8 cellular contexts compared by ENCODE assay signal in genomic region chr14:74571901-74572828, GRCh38. TPM values are rescaled to one million over a fixed set of nuclear protein-coding genes. Genes with fewer than 3 reads are reported as not detected.
A peak's percentile ranks its signal among the peaks of the same experiment; 100 is the strongest.
DNase-seq lines count a peak whose midpoint lies in the region; ATAC-seq, FAIRE-seq and TF ChIP-seq lines count a peak whose summit lies in the region.

No MANE protein-coding gene starts in this region.

- peak; percentile 74 to 91 for DNase-seq in A549 (ENCODE audit: low read depth in 1 of 2, low spot score in 1 of 2)
- DNase-seq in HEK293T (ENCODE audit: extremely low spot score): peak; percentile 21
- DNase-seq in fibroblast of pulmonary artery (ENCODE audit: low read depth): peak; percentile 99
- DNase-seq in retina: peak; percentile 56
- DNase-seq in OCI-M2 (lab: John Stamatoyannopoulos, UW; ENCODE audit: unreplicated experiment): no peak

- 29% methylated on average over 13 of the region's 13 CpGs for WGBS in A549 (ENCODE audit: missing lambda C conversion rate)

- H3K4me1 ChIP-seq in A549: peaks cover 82% of the 10 kb centered on the region

- peaks cover 4% of the 10 kb centered on the region for H3K27me3 Mint-ChIP-seq in T-helper 1 cell treated with Interleukin-12 subunit alpha and Interleukin-12 subunit beta and Interleukin-4 antibody, amounts not matched to agents 30 μg/mL and 1 μg/mL, for 36 hours (ENCODE audit: low read depth)

- H3K27ac ChIP-seq in A549: peak overlapping the region; percentile 91 to 95

- H3K9me3 Mint-ChIP-seq in T-helper 1 cell treated with Interleukin-12 subunit alpha and Interleukin-12 subunit beta and Interleukin-4 antibody, amounts not matched to agents 30 μg/mL and 1 μg/mL, for 36 hours: no peaks in the 10 kb centered on the region

- CTCF ChIA-PET in A549 (lab: Yijun Ruan, JAX): interaction anchor here (0.8 to 4.5 kb wide), 19 partner anchors 10 to 232 kb away, joined by 3 to 42 read pairs (median 4); partner anchors contain the start of gene LTBP2
- CTCF ChIA-PET in HEK293T (lab: Yijun Ruan, JAX): interaction anchor here (1.1 to 1.9 kb wide), 4 partner anchors 9 to 40 kb away, joined by 3 to 5 read pairs (median 4); partner anchors contain the start of gene LTBP2

- H3K4me1 Mint-ChIP-seq in T-helper 1 cell treated with Interleukin-12 subunit alpha and Interleukin-12 subunit beta and Interleukin-4 antibody, amounts not matched to agents 30 μg/mL and 1 μg/mL, for 36 hours (ENCODE audit: low read depth): peaks cover 31% of the 10 kb centered on the region

- no peak for TF ChIP-seq RAD21 in A549 (conservative IDR thresholded peaks at IDR 0.05 in 1 of 2, IDR thresholded peaks at IDR 0.05 in 1 of 2)

- peak overlapping the region; percentile 19 for H3K27ac Mint-ChIP-seq in T-helper 1 cell treated with Interleukin-12 subunit alpha and Interleukin-12 subunit beta and Interleukin-4 antibody, amounts not matched to agents 30 μg/mL and 1 μg/mL, for 36 hours

- FAIRE-seq in A549 (lab: Jason Lieb, UNC): peak; percentile 13

- no peaks in the 10 kb centered on the region for H3K36me3 Mint-ChIP-seq in T-helper 1 cell treated with Interleukin-12 subunit alpha and Interleukin-12 subunit beta and Interleukin-4 antibody, amounts not matched to agents 30 μg/mL and 1 μg/mL, for 36 hours (ENCODE audit: low read depth)

- no peaks in the 10 kb centered on the region for H3K9me3 ChIP-seq in A549

- H3K4me3 ChIP-seq in A549 (peak overlapping the region; percentile 25; the same call in 2 of the 3 replicates), fibroblast of pulmonary artery (replicated peaks; ENCODE audit: low read depth, low read length) (peak overlapping the region; percentile 21)

- TF ChIP-seq CTCF in A549 (IDR thresholded peaks at IDR 0.05): no peak
- no peak for TF ChIP-seq CTCF in fibroblast of pulmonary artery (IDR thresholded peaks at IDR 0.05; ENCODE audit: low read length, missing control alignments)

- peak overlapping the region; percentile 48 for H3K4me3 Mint-ChIP-seq in T-helper 1 cell treated with Interleukin-12 subunit alpha and Interleukin-12 subunit beta and Interleukin-4 antibody, amounts not matched to agents 30 μg/mL and 1 μg/mL, for 36 hours

- H3K4me2 ChIP-seq in A549: peak overlapping the region; percentile 80

- POLR2A ChIA-PET in A549 (lab: Yijun Ruan, JAX) (interaction anchor here (0.6 to 2.9 kb wide), 12 partner anchors 9 to 159 kb away, joined by 3 to 17 read pairs (median 4); partner anchors contain the start of genes ISCA2 and NPC2), HEK293T (lab: Yijun Ruan, JAX) (interaction anchor here (0.8 to 1.4 kb wide), 2 partner anchors 19 to 79 kb away, joined by 4 read pairs; partner anchors contain the start of genes ISCA2 and NPC2)

- TF ChIP-seq POLR2A in A549 (IDR thresholded peaks at IDR 0.05; ENCODE audit: low read length): no peak

- peak; percentile 83 to 93; a peak in 4 of 5 replicates for TF ChIP-seq EP300 in A549 (IDR thresholded peaks at IDR 0.05)

- ATAC-seq in A549: peak; percentile 84 to 85
- ATAC-seq in HG02970 (IDR thresholded peaks at IDR 0.05; ENCODE audit: low FRiP score, unreplicated experiment): no peak
- ATAC-seq in HG03432 (IDR thresholded peaks at IDR 0.05; ENCODE audit: unreplicated experiment): no peak

TF ChIP-seq in A549, 52 proteins besides CTCF, POLR2A, EP300 and RAD21 (continues in another document):
- TF ChIP-seq BCL3 (IDR thresholded peaks at IDR 0.05): peak; percentile 71; the same call in 1 of the 3 replicates
- peak; percentile 72 for TF ChIP-seq NFE2L2 (conservative IDR thresholded peaks at IDR 0.05; ENCODE audit: low read length)
- TF ChIP-seq ZNF302 (CRISPR knock-in tag; IDR thresholded peaks at IDR 0.05): no peak
- no peak for TF ChIP-seq ELK1 (IDR thresholded peaks at IDR 0.05; ENCODE audit: low read depth, low read length)
- no peak for TF ChIP-seq RCOR1 (IDR thresholded peaks at IDR 0.05; ENCODE audit: low read depth, low read length)
- TF ChIP-seq JUNB (IDR thresholded peaks at IDR 0.05): peak; percentile 94
- peak; percentile 89 for TF ChIP-seq GATA3 (IDR thresholded peaks at IDR 0.05; ENCODE audit: borderline replicate concordance)
- peak; percentile 55; the same call in 1 of the 2 replicates for TF ChIP-seq HOXB5 (CRISPR knock-in tag; IDR thresholded peaks at IDR 0.05)
- no peak for TF ChIP-seq KDM5A (IDR thresholded peaks at IDR 0.05)
- TF ChIP-seq USF2 (IDR thresholded peaks at IDR 0.05): no peak

TF ChIP-seq in HEK293T, 16 proteins besides CTCF, POLR2A, EP300 and RAD21:
- TF ChIP-seq TARDBP (IDR thresholded peaks at IDR 0.05): no peak
- no peak for TF ChIP-seq SP1 (IDR thresholded peaks at IDR 0.05)
- TF ChIP-seq FOXA1 (IDR thresholded peaks at IDR 0.05): no peak
- TF ChIP-seq FOXK2 (IDR thresholded peaks at IDR 0.05): no peak
- peak; percentile 87 for TF ChIP-seq PKNOX1 (IDR thresholded peaks at IDR 0.05)
- TF ChIP-seq LEF1 (IDR thresholded peaks at IDR 0.05; ENCODE audit: borderline replicate concordance): no peak
- no peak for TF ChIP-seq NFRKB (IDR thresholded peaks at IDR 0.05)
- TF ChIP-seq ARNT (IDR thresholded peaks at IDR 0.05): no peak
- no peak for TF ChIP-seq BHLHE40 (IDR thresholded peaks at IDR 0.05; ENCODE audit: borderline replicate concordance)
- TF ChIP-seq SUZ12 (IDR thresholded peaks at IDR 0.05): no peak
- TF ChIP-seq ZNF384 (IDR thresholded peaks at IDR 0.05): no peak
- TF ChIP-seq ELF4 (IDR thresholded peaks at IDR 0.05): no peak
- TF ChIP-seq HDGF (IDR thresholded peaks at IDR 0.05; ENCODE audit: borderline replicate concordance): no peak
- 0 out of 2 replicates have a peak, but pooled peaks have one; percentile 18 for TF ChIP-seq L3MBTL2 (conservative IDR thresholded peaks at IDR 0.05)
- TF ChIP-seq FOXM1 (IDR thresholded peaks at IDR 0.05; ENCODE audit: borderline replicate concordance): no peak
- peak; percentile 35; the same call in 1 of the 2 replicates for TF ChIP-seq CTBP1 (IDR thresholded peaks at IDR 0.05; ENCODE audit: borderline replicate concordance)

RNA-seq across cellular contexts. Expression of gene LTBP2, which starts 39.9 kb away (rescaled TPM):
- polyA plus RNA-seq in A549 (2011; rRNA removed): 4.9 and 6.3 TPM in 2 replicates
- polyA plus RNA-seq in A549 (2012; cell fraction: cytosol; rRNA removed): 3.3 and 5.0 TPM in 2 replicates
- polyA plus RNA-seq in A549 (2012; cell fraction: nucleus; rRNA removed): 21.8 and 25.3 TPM in 2 replicates
- 9.9 to 17.1 TPM (median 14.4 TPM) in 3 replicates for polyA plus RNA-seq in A549 (2017; fragmentation: RNase III; extraction: RNeasy Plus Mini Kit Qiagen cat#74134 plus additional on column Dnase treatment)
- 9.0 and 9.7 TPM in 2 replicates for polyA minus RNA-seq in A549 (2011; rRNA and poly(A)+ RNA removed)

Comparison
In these comparisons a context has a peak if more than half of its experiments do, and no peak if none do; other contexts are left out.
1. ATAC-seq: peak in A549 (2 of 2); none in HG02970 (single experiment) and HG03432 (single experiment).